In genomic region chr10:120606051-120606764, GRCh38 we compare ENCODE assay signal across 14 cellular contexts.
DNase-seq lines count a peak whose midpoint lies in the region; ATAC-seq, FAIRE-seq and TF ChIP-seq lines count a peak whose summit lies in the region.
"Had no signal": no experiment of that assay in that cellular context is flagged by ENCODE, and none has a peak within 500 bp of the region (broad histone marks: within the 10 kb centered on the region; RNA-seq: fewer than 3 reads in every experiment).

No MANE protein-coding gene starts in this region.

- peaks cover 5% of the 10 kb centered on the region for H3K4me1 Mint-ChIP-seq in MCF 10A (ENCODE audit: insufficient read depth, unreplicated experiment)

- no TSS peak for BruUV-seq in MCF 10A (replicated peaks; lab: Mats Ljungman, UMichigan)

- CTCF ChIA-PET in MCF 10A (lab: Yijun Ruan, JAX): interaction anchor here (0.5 to 1.1 kb wide), 2 partner anchors 36 to 129 kb away, joined by 3 to 4 read pairs; no protein-coding TSS in a partner anchor

- POLR2A ChIA-PET in MCF 10A (lab: Yijun Ruan, JAX): interaction anchor here (0.6 kb wide), 1 partner anchor 15 kb away, joined by 3 read pairs; no protein-coding TSS in a partner anchor

- peak; percentile 59 for ATAC-seq in GM21360 (IDR thresholded peaks at IDR 0.05; ENCODE audit: unreplicated experiment)
- peak; percentile 50 for ATAC-seq in HG02970 (IDR thresholded peaks at IDR 0.05; ENCODE audit: low FRiP score, unreplicated experiment)
- ATAC-seq: right lobe of liver, Right ventricle myocardium inferior had no signal

- no peak overlapping the region for H3K4me3 Mint-ChIP-seq in MCF 10A (ENCODE audit: unreplicated experiment)
- H3K4me3 Mint-ChIP-seq: B cell had no signal

- intact Hi-C loops in MCF 10A (cut with micrococcal nuclease): no loop called here

- H3K27me3 Mint-ChIP-seq in MCF 10A (ENCODE audit: insufficient read depth, unreplicated experiment): peaks cover 19% of the 10 kb centered on the region
- H3K27me3 Mint-ChIP-seq: B cell had no signal

- no peak overlapping the region for H3K27ac Mint-ChIP-seq in MCF 10A (ENCODE audit: low read depth, unreplicated experiment)
- H3K27ac Mint-ChIP-seq: B cell had no signal

- peaks cover 7% of the 10 kb centered on the region for H3K9me3 Mint-ChIP-seq in MCF 10A (ENCODE audit: unreplicated experiment)

- TF ChIP-seq CTCF in MCF 10A (IDR thresholded peaks at IDR 0.05; ENCODE audit: unreplicated experiment): no peak

- no peaks in the 10 kb centered on the region for H3K36me3 Mint-ChIP-seq in MCF 10A (ENCODE audit: insufficient read depth, unreplicated experiment)

- peak; percentile 1 for DNase-seq in GM18507 (ENCODE audit: extremely low spot score, insufficient read length, low read depth)
- peak; percentile 61 for DNase-seq in M059J (ENCODE audit: low read depth)
- no peak for DNase-seq in MCF 10A (ENCODE audit: unreplicated experiment)
- DNase-seq in AML-193 (lab: John Stamatoyannopoulos, UW): no peak
- DNase-seq in NCI-H345 (lab: John Stamatoyannopoulos, UW): no peak
- DNase-seq in activated T-cell treated with anti-CD3 and anti-CD28 coated beads for 4 hours: no peak
- DNase-seq: activated CD4-positive, alpha-beta T cell treated with anti-CD3 and anti-CD28 coated beads for 1 hour; activated naive CD4-positive, alpha-beta T cell treated with Interleukin-2 at 50 U/mL for 16 hours; NCI-H2081; right lobe of liver had no signal

- peak; percentile 75 for FAIRE-seq in GM18507 (lab: Jason Lieb, UNC)

Comparison
In these comparisons a context has a peak if more than half of its experiments do, and no peak if none do; other contexts are left out.
1. DNase-seq: peak in GM18507 (single experiment) and M059J (single experiment); none in MCF 10A (single experiment), AML-193 (0 of 2), NCI-H345 (single experiment) and activated T-cell treated with anti-CD3 and anti-CD28 coated beads for 4 hours (single experiment).